ENCODE assay signal across 17 cellular contexts in the genomic region with DNA sequence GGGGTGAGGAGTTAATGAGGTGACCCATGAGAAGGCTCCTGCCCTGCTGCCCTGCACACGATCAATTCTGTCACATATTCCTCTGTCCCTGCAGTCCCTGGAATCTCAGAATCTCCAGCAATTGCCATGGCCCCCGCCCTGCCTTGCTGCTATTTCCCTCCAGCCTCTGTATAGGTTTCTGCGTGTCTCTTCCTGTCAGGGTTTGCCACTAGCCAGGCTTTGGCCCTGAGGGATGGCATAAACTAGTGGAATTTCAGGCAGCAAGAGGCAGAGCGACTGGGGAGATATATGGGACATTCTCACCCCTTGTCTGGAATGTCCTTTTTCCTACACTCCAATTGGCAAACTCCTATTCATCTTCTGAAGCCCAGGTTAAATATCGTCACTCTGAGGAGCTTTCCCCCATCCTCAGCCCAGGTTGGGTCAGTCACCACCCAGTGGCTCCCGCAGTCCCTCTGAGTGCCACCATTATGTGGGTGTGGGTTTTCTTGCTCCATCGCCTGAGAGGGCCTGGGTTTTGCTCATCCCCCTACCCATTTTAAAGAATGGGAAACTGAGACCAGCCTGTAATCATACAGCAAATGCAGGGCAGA. TPM values are rescaled to one million over a fixed set of nuclear protein-coding genes. Genes with fewer than 3 reads are reported as not detected.
DNase-seq lines count a peak whose midpoint lies in the region; ATAC-seq and TF ChIP-seq lines count a peak whose summit lies in the region.
"Had no signal": no experiment of that assay in that cellular context is flagged by ENCODE, and none has a peak within 500 bp of the region (broad histone marks: within the 10 kb centered on the region; RNA-seq: fewer than 3 reads in every experiment).

No MANE protein-coding gene starts in this region.

- H3K27ac Mint-ChIP-seq in CD4-positive, alpha-beta T cell = peak overlapping the region; percentile 71
- peak overlapping the region; percentile 65 for H3K27ac Mint-ChIP-seq in activated T-helper 2 cell treated with anti-CD3 and anti-CD28 coated beads, Interferon-gamma antibody, Interleukin-2, Interleukin-4, amounts not matched to agents 10 μg/mL and 5 μg/mL and 100 μg/mL, durations not matched to agents 14 hours and 24 hours and 36 hours
- peak overlapping the region; percentile 33 to 88 (median 77) for H3K27ac Mint-ChIP-seq in naive B cell
- H3K27ac Mint-ChIP-seq: CD14-positive monocyte had no signal

- no peak overlapping the region for H3K4me3 Mint-ChIP-seq in CD4-positive, alpha-beta T cell
- no peak overlapping the region for H3K4me3 Mint-ChIP-seq in activated T-helper 2 cell treated with anti-CD3 and anti-CD28 coated beads, Interferon-gamma antibody, Interleukin-2, Interleukin-4, amounts not matched to agents 10 μg/mL and 5 μg/mL and 100 μg/mL, durations not matched to agents 14 hours and 24 hours and 36 hours (ENCODE audit: low read depth)
- H3K4me3 Mint-ChIP-seq in naive B cell = peak overlapping the region in 5 of 8 donors; percentile 12 to 68 (median 26)
- H3K4me3 Mint-ChIP-seq: CD14-positive monocyte had no signal

- H3K4me1 ChIP-seq in HEK293 (ENCODE audit: control insufficient read depth, insufficient read depth, low read length) = no peaks in the 10 kb centered on the region
- H3K4me1 ChIP-seq: thyroid gland had no signal

- H3K4me3 ChIP-seq in HEK293 (ENCODE audit: low read depth, low read length) = no peak overlapping the region
- H3K4me3 ChIP-seq: skin epidermis, thyroid gland had no signal

- H3K27ac ChIP-seq in CD4-positive, alpha-beta T cell (ENCODE audit: low read depth, low read length) = peak overlapping the region; percentile 17
- H3K27ac ChIP-seq in HEK293 (ENCODE audit: extremely low read depth, low read depth, low read length) = no peak overlapping the region
- H3K27ac ChIP-seq: thyroid gland, WERI-Rb-1 had no signal

- H3K36me3 ChIP-seq in HEK293 (ENCODE audit: control insufficient read depth in 2 of 2, insufficient read depth in 1 of 2, low read length in 2 of 2) = no peaks in the 10 kb centered on the region
- H3K36me3 ChIP-seq: thyroid gland, WERI-Rb-1 had no signal

- POLR2A ChIA-PET in CD4-positive, alpha-beta T cell (lab: Charles Lee) = interaction anchor here (1.3 to 1.4 kb wide), 3 partner anchors 8 to 17 kb away, joined by 3 to 7 read pairs (median 4); no protein-coding TSS in a partner anchor
- POLR2A ChIA-PET in HEK293 (lab: Yijun Ruan, JAX) = no interaction called here

- H3K9me3 ChIP-seq in CD4-positive, alpha-beta T cell (ENCODE audit: control insufficient read depth, low read length) = no peaks in the 10 kb centered on the region
- H3K9me3 ChIP-seq in HEK293 (ENCODE audit: control insufficient read depth, insufficient read depth, low read depth, low read length) = no peaks in the 10 kb centered on the region
- H3K9me3 ChIP-seq: thyroid gland had no signal

- no peaks in the 10 kb centered on the region for H3K27me3 ChIP-seq in CD4-positive, alpha-beta T cell (ENCODE audit: control insufficient read depth, insufficient read depth, low read length)
- H3K27me3 ChIP-seq: thyroid gland had no signal

- CTCF ChIA-PET in CD4-positive, alpha-beta T cell (lab: Charles Lee) = interaction anchor here (2.7 kb wide), 1 partner anchor 11 kb away, joined by 6 read pairs; no protein-coding TSS in a partner anchor
- CTCF ChIA-PET in HEK293 (lab: Yijun Ruan, JAX) = interaction anchor here (0.7 to 2.0 kb wide), 3 partner anchors 8 to 243 kb away, joined by 3 to 14 read pairs (median 3); no protein-coding TSS in a partner anchor

- no peaks in the 10 kb centered on the region for H3K36me3 Mint-ChIP-seq in CD4-positive, alpha-beta T cell (ENCODE audit: low read depth)
- no peaks in the 10 kb centered on the region for H3K36me3 Mint-ChIP-seq in activated T-helper 2 cell treated with anti-CD3 and anti-CD28 coated beads, Interferon-gamma antibody, Interleukin-2, Interleukin-4, amounts not matched to agents 10 μg/mL and 5 μg/mL and 100 μg/mL, durations not matched to agents 14 hours and 24 hours and 36 hours (ENCODE audit: low read depth)
- H3K36me3 Mint-ChIP-seq in naive B cell = no peaks in the 10 kb centered on the region
- H3K36me3 Mint-ChIP-seq: CD14-positive monocyte had no signal

- no peaks in the 10 kb centered on the region for H3K27me3 Mint-ChIP-seq in CD4-positive, alpha-beta T cell
- no peaks in the 10 kb centered on the region for H3K27me3 Mint-ChIP-seq in activated T-helper 2 cell treated with anti-CD3 and anti-CD28 coated beads, Interferon-gamma antibody, Interleukin-2, Interleukin-4, amounts not matched to agents 10 μg/mL and 5 μg/mL and 100 μg/mL, durations not matched to agents 14 hours and 24 hours and 36 hours (ENCODE audit: low read depth)
- H3K27me3 Mint-ChIP-seq in naive B cell = no peaks in the 10 kb centered on the region

- intact Hi-C loops in CD4-positive, alpha-beta T cell (cut with DNase I, micrococcal nuclease) = loop anchor here in 1 of 2 experiments (2.0 kb wide), 1 partner anchor 14 kb away; no protein-coding TSS in a partner anchor
- intact Hi-C loops in activated T-helper 2 cell treated with anti-CD3 and anti-CD28 coated beads, Interferon-gamma antibody, Interleukin-2, Interleukin-4, amounts not matched to agents 10 μg/mL and 5 μg/mL and 100 μg/mL, durations not matched to agents 14 hours and 24 hours and 36 hours (cut with micrococcal nuclease) = no loop called here

- peaks cover 28% of the 10 kb centered on the region for H3K4me1 Mint-ChIP-seq in CD4-positive, alpha-beta T cell (ENCODE audit: low read depth)
- H3K4me1 Mint-ChIP-seq in activated T-helper 2 cell treated with anti-CD3 and anti-CD28 coated beads, Interferon-gamma antibody, Interleukin-2, Interleukin-4, amounts not matched to agents 10 μg/mL and 5 μg/mL and 100 μg/mL, durations not matched to agents 14 hours and 24 hours and 36 hours (ENCODE audit: low read depth) = peaks cover 12% of the 10 kb centered on the region
- H3K4me1 Mint-ChIP-seq in naive B cell = peaks cover 17 to 26% (median 22%) of the 10 kb centered on the region in 3 donors

- DNase-seq in CD4-positive, alpha-beta T cell = no peak
- no peak for DNase-seq in activated T-helper 2 cell treated with anti-CD3 and anti-CD28 coated beads, Interferon-gamma antibody, Interleukin-2, Interleukin-4, amounts not matched to agents 10 μg/mL and 5 μg/mL and 100 μg/mL, durations not matched to agents 14 hours and 24 hours and 36 hours (ENCODE audit: low spot score)
- no peak for DNase-seq in naive B cell
- DNase-seq in nucleus accumbens (lab: John Stamatoyannopoulos, UW) = no peak
- DNase-seq: central memory CD4-positive, alpha-beta T cell; DMS79 treated with DMSO at 0.1 percent for 48 hours; NCI-H1930; NCI-H510A treated with DMSO at 0.1 percent for 48 hours; stimulated activated CD4-positive, alpha-beta T cell treated with anti-CD3 and anti-CD28 coated beads, Interleukin-4, amount 100 ng/mL, for 4 hours; thyroid gland; WERI-Rb-1 had no signal

- no peaks in the 10 kb centered on the region for H3K9me3 Mint-ChIP-seq in CD4-positive, alpha-beta T cell
- no peaks in the 10 kb centered on the region for H3K9me3 Mint-ChIP-seq in activated T-helper 2 cell treated with anti-CD3 and anti-CD28 coated beads, Interferon-gamma antibody, Interleukin-2, Interleukin-4, amounts not matched to agents 10 μg/mL and 5 μg/mL and 100 μg/mL, durations not matched to agents 14 hours and 24 hours and 36 hours
- no peaks in the 10 kb centered on the region for H3K9me3 Mint-ChIP-seq in naive B cell
- H3K9me3 Mint-ChIP-seq: CD14-positive monocyte had no signal

- ATAC-seq in CD4-positive, alpha-beta T cell (ENCODE audit: poor library complexity) = no peak
- ATAC-seq in naive B cell (ENCODE audit: low read depth in 2 of 2) = no peak
- no peak for ATAC-seq in GM21576 (IDR thresholded peaks at IDR 0.05; ENCODE audit: unreplicated experiment)
- no peak for ATAC-seq in HG03045 (IDR thresholded peaks at IDR 0.05; ENCODE audit: unreplicated experiment)
- ATAC-seq: HCT116 had no signal

- TF ChIP-seq CTCF in CD4-positive, alpha-beta T cell (IDR thresholded peaks at IDR 0.05) = no peak
- no peak for TF ChIP-seq CTCF in HEK293 (tag by site-specific recombination; IDR thresholded peaks at IDR 0.05)

TF ChIP-seq in HEK293, 187 proteins besides CTCF, POLR2A, EP300 and RAD21:
- TF ChIP-seq SP7 (tag by site-specific recombination; IDR thresholded peaks at IDR 0.05) (no peak), ZFP3 (tag by site-specific recombination; IDR thresholded peaks at IDR 0.05; ENCODE audit: low read depth) (peak; percentile 83), REPIN1 (tag by site-specific recombination; IDR thresholded peaks at IDR 0.05; ENCODE audit: low read depth) (no peak), ZBTB7A (tag by site-specific recombination; IDR thresholded peaks at IDR 0.05; ENCODE audit: low read depth) (no peak), ZNF155 (tag by site-specific recombination; IDR thresholded peaks at IDR 0.05) (no peak), ZNF510 (tag by site-specific recombination; IDR thresholded peaks at IDR 0.05; ENCODE audit: insufficient replicate concordance) (no peak), KLF10 (tag by site-specific recombination; IDR thresholded peaks at IDR 0.05) (no peak)

RNA-seq across cellular contexts. Expression of a gene that starts 15.5 kb away (rescaled TPM):
- 1 to 10 TPM; 5.9 to 6.1 TPM for total RNA-seq in CD4-positive, alpha-beta T cell
- 1.4 and 1.6 TPM in 2 replicates for total RNA-seq in activated T-helper 2 cell treated with anti-CD3 and anti-CD28 coated beads, Interferon-gamma antibody, Interleukin-2, Interleukin-4, amounts not matched to agents 10 μg/mL and 5 μg/mL and 100 μg/mL, durations not matched to agents 14 hours and 24 hours and 36 hours
- polyA plus RNA-seq in naive B cell (ENCODE audit: low read depth in 6 of 6) = 1 to 10 TPM in 3 of 6 donors, under 1 TPM in 2, not detected in 1; 0.52 to 2.2 (median 1.2) TPM

RNA-seq across cellular contexts. Expression of a gene that starts 15.8 kb away (rescaled TPM):
- 10 to 100 TPM; 36.8 to 38.5 TPM for total RNA-seq in CD4-positive, alpha-beta T cell
- total RNA-seq in activated T-helper 2 cell treated with anti-CD3 and anti-CD28 coated beads, Interferon-gamma antibody, Interleukin-2, Interleukin-4, amounts not matched to agents 10 μg/mL and 5 μg/mL and 100 μg/mL, durations not matched to agents 14 hours and 24 hours and 36 hours = 149 and 157 TPM in 2 replicates
- polyA plus RNA-seq in naive B cell (ENCODE audit: low read depth in 6 of 6) = 100 to 1,000 TPM in 2 of 6 donors, 10 to 100 TPM in 4; 93.2 to 151 (median 99.7) TPM

RNA-seq across cellular contexts. Expression of a gene that starts 54.7 kb away (rescaled TPM):
- 10 to 100 TPM; 17.8 to 19.2 TPM for total RNA-seq in CD4-positive, alpha-beta T cell
- total RNA-seq in activated T-helper 2 cell treated with anti-CD3 and anti-CD28 coated beads, Interferon-gamma antibody, Interleukin-2, Interleukin-4, amounts not matched to agents 10 μg/mL and 5 μg/mL and 100 μg/mL, durations not matched to agents 14 hours and 24 hours and 36 hours = 27.1 and 30.5 TPM in 2 replicates
- polyA plus RNA-seq in naive B cell (ENCODE audit: low read depth in 6 of 6) = 10 to 100 TPM; 39.7 to 54.3 (median 42.7) TPM

Comparison
In these comparisons a context has a peak if more than half of its experiments do, and no peak if none do; other contexts are left out.
1. H3K4me3 Mint-ChIP-seq: peak in naive B cell (5 of 8); none in CD4-positive, alpha-beta T cell (single experiment) and activated T-helper 2 cell treated with anti-CD3 and anti-CD28 coated beads, Interferon-gamma antibody, Interleukin-2, Interleukin-4, amounts not matched to agents 10 μg/mL and 5 μg/mL and 100 μg/mL, durations not matched to agents 14 hours and 24 hours and 36 hours (single experiment).
2. Peak in every context shown above with its lines, with median percentiles within 50 percentile points of each other: H3K27ac Mint-ChIP-seq.